In genomic region chr10:105797234-105797890, GRCh38 we compare ENCODE assay signal across 8 cellular contexts.
A peak's percentile ranks its signal among the peaks of the same experiment; 100 is the strongest.
DNase-seq lines count a peak whose midpoint lies in the region; TF ChIP-seq lines count a peak whose summit lies in the region.

No MANE protein-coding gene starts in this region.

- TF ChIP-seq CTCF in epithelial cell of proximal tubule (conservative IDR thresholded peaks at IDR 0.05; ENCODE audit: low read depth, low read length) (peak; percentile 81), osteocyte (IDR thresholded peaks at IDR 0.05) (peak; percentile 28)

- H3K27ac Mint-ChIP-seq in osteocyte (ENCODE audit: unreplicated experiment): no peak overlapping the region

- no peak overlapping the region for H3K4me3 ChIP-seq in epithelial cell of proximal tubule (ENCODE audit: low read depth, low read length)

- H3K36me3 Mint-ChIP-seq in osteocyte (ENCODE audit: unreplicated experiment): no peaks in the 10 kb centered on the region

- no peaks in the 10 kb centered on the region for H3K9me3 Mint-ChIP-seq in osteocyte (ENCODE audit: unreplicated experiment)

- H3K27me3 Mint-ChIP-seq in osteocyte (ENCODE audit: unreplicated experiment): no peaks in the 10 kb centered on the region

- H3K4me3 Mint-ChIP-seq in osteocyte (ENCODE audit: unreplicated experiment): no peak overlapping the region

- H3K4me1 Mint-ChIP-seq in osteocyte (ENCODE audit: unreplicated experiment): no peaks in the 10 kb centered on the region

- DNase-seq in EL (peak; percentile 8), H4 (ENCODE audit: low spot score) (peak; percentile 57), NCI-H526 (lab: John Stamatoyannopoulos, UW) (peak; percentile 3 to 18), epithelial cell of proximal tubule (ENCODE audit: low read depth) (peak; percentile 61), osteocyte (ENCODE audit: extremely low spot score, unreplicated experiment) (no peak), NCI-H187 treated with DMSO at 0.1 percent for 48 hours (lab: John Stamatoyannopoulos, UW) (no peak), HK-2 (ENCODE audit: unreplicated experiment) (no peak)
- DNase-seq in activated naive CD4-positive, alpha-beta T cell treated with Interleukin-2 at 50 U/mL for 16 hours: no peak

Comparison
In these comparisons a context has a peak if more than half of its experiments do, and no peak if none do; other contexts are left out.
1. DNase-seq: peak in EL (single experiment), H4 (single experiment), NCI-H526 (2 of 2) and epithelial cell of proximal tubule (single experiment); none in osteocyte (single experiment), activated naive CD4-positive, alpha-beta T cell treated with Interleukin-2 at 50 U/mL for 16 hours (single experiment), NCI-H187 treated with DMSO at 0.1 percent for 48 hours (single experiment) and HK-2 (single experiment).